In the genomic region with DNA sequence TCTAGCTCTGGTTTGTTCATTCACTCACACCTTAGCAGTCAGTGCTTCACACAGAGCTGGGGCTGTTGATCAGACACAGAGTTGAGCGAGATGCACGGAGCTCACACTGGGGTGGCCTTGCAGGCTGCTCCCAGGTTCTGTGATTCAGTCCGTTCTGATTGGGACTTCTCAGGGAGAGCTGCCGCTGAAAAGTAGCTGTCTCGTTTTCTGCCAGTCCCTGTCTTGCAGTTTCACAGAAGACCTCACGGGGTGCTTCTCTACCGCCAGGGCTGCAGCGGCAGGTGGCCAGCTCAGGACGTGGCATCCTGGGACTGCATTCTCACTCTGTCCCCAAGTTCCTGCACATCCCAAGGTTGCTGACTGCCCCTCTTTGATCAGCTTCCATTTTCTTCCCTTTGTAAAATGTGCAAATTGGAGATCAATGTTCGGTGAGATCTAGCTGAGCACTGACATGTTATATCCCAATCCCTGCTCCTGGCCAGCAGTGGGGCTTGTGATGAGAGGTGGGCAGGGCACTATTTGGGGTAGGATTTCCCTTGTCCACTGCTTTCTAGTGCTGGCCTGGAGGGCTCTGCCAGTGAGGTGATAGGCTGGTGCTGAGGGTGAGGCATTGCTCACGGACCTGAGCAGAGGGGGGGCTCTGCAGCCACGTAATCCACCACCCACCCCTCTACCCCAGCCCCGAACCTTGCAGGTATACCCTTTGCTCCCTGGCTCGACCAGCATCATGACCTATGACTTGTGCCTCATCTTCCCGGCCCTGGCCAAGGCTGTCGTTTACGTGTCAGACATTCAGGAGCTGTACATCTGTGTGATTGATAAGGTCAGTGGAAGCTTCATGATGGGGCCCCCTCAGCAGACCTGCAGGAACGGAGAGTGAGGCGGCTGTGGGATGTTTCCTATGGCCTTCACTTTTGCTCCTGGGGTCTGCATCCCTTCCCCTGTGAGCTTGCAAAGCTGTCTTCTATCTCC, we compare ENCODE assay signal across 2 cellular contexts.
TF ChIP-seq lines count a peak whose summit lies in the region.

No MANE protein-coding gene starts in this region.

TF ChIP-seq in A549, 52 proteins besides CTCF, POLR2A, EP300 and RAD21 (continued from another document):
- TF ChIP-seq, protein P1, sequence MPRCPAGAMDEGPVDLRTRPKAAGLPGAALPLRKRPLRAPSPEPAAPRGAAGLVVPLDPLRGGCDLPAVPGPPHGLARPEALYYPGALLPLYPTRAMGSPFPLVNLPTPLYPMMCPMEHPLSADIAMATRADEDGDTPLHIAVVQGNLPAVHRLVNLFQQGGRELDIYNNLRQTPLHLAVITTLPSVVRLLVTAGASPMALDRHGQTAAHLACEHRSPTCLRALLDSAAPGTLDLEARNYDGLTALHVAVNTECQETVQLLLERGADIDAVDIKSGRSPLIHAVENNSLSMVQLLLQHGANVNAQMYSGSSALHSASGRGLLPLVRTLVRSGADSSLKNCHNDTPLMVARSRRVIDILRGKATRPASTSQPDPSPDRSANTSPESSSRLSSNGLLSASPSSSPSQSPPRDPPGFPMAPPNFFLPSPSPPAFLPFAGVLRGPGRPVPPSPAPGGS (IDR thresholded peaks at IDR 0.05): no peak
- TF ChIP-seq SREBF2 (IDR thresholded peaks at IDR 0.05): no peak

TF ChIP-seq in SK-N-SH, 30 proteins besides CTCF, POLR2A, EP300 and RAD21 (continued from another document):
- TF ChIP-seq, protein P2, sequence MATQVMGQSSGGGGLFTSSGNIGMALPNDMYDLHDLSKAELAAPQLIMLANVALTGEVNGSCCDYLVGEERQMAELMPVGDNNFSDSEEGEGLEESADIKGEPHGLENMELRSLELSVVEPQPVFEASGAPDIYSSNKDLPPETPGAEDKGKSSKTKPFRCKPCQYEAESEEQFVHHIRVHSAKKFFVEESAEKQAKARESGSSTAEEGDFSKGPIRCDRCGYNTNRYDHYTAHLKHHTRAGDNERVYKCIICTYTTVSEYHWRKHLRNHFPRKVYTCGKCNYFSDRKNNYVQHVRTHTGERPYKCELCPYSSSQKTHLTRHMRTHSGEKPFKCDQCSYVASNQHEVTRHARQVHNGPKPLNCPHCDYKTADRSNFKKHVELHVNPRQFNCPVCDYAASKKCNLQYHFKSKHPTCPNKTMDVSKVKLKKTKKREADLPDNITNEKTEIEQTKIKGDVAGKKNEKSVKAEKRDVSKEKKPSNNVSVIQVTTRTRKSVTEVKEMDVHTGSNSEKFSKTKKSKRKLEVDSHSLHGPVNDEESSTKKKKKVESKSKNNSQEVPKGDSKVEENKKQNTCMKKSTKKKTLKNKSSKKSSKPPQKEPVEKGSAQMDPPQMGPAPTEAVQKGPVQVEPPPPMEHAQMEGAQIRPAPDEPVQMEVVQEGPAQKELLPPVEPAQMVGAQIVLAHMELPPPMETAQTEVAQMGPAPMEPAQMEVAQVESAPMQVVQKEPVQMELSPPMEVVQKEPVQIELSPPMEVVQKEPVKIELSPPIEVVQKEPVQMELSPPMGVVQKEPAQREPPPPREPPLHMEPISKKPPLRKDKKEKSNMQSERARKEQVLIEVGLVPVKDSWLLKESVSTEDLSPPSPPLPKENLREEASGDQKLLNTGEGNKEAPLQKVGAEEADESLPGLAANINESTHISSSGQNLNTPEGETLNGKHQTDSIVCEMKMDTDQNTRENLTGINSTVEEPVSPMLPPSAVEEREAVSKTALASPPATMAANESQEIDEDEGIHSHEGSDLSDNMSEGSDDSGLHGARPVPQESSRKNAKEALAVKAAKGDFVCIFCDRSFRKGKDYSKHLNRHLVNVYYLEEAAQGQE (IDR thresholded peaks at IDR 0.05; ENCODE audit: low read depth, low read length): no peak
- TF ChIP-seq RXRA (IDR thresholded peaks at IDR 0.05; ENCODE audit: borderline replicate concordance, low read depth) (no peak), FOSL2 (IDR thresholded peaks at IDR 0.05; ENCODE audit: borderline replicate concordance, low read depth) (no peak)
